Comparison of ENCODE assay signal across 22 cellular contexts in the genomic region with DNA sequence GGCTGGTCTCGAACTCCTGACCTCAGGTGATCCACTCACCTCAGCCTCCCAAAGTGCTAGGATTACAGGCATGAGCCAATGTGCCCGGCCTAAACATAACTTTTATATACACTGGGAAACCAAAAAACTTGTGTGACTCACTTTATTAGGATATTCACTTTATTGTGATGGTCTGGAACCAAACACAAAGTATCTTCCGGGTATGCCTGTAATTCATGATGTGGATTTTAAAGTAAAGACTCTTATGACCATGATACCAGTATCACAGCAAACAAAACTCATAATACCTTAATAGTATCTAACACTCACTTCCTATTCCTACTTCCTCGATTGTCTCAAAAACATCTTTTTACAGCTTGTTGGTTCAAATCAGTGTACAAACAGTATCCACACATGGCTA. TPM values are rescaled to one million over a fixed set of nuclear protein-coding genes. Genes with fewer than 3 reads are reported as not detected.
"Had no signal": no experiment of that assay in that cellular context is flagged by ENCODE, and none has a peak within 500 bp of the region (broad histone marks: within the 10 kb centered on the region; RNA-seq: fewer than 3 reads in every experiment).

No MANE protein-coding gene starts in this region.

- H3K4me2 ChIP-seq: hepatocyte had no signal

- H3K4me3 ChIP-seq: hepatocyte, left lung, lung, upper lobe of left lung had no signal

- H3K27me3 ChIP-seq: hepatocyte, left lung, upper lobe of left lung had no signal

- H3K36me3 ChIP-seq: left lung, upper lobe of left lung, WERI-Rb-1 had no signal

- H2AFZ ChIP-seq: hepatocyte had no signal

- H3K36me3 Mint-ChIP-seq: activated CD8-positive, alpha-beta memory T cell treated with anti-CD3 and anti-CD28 coated beads, Interleukin-2, amount 10 ng/mL, durations not matched to agents 7 days and 5 days; activated naive CD4-positive, alpha-beta T cell treated with anti-CD3 and anti-CD28 coated beads, Interleukin-2, amount 50 U/mL, for 24 hours; immature natural killer cell had no signal

- H3K79me2 ChIP-seq: hepatocyte had no signal

- H3K27ac ChIP-seq: hepatocyte, left lung, upper lobe of left lung, WERI-Rb-1 had no signal

- H3K27ac Mint-ChIP-seq: activated CD4-positive, alpha-beta T cell treated with anti-CD3 and anti-CD28 coated beads, Interleukin-2, amount 10 ng/mL, durations not matched to agents 7 days and 5 days; activated CD8-positive, alpha-beta memory T cell treated with anti-CD3 and anti-CD28 coated beads, Interleukin-2, amount 10 ng/mL, durations not matched to agents 7 days and 5 days; activated CD8-positive, alpha-beta T cell treated with anti-CD3 and anti-CD28 coated beads for 36 hours; activated naive CD4-positive, alpha-beta T cell treated with anti-CD3 and anti-CD28 coated beads, Interleukin-2, amount 50 U/mL, for 24 hours; activated T-helper 1 cell treated with anti-CD3 and anti-CD28 coated beads, Interleukin-12 subunit alpha, Interleukin-12 subunit beta, Interleukin-2, Interleukin-4 antibody, amounts not matched to agents 30 ng/mL and 10 ng/mL and 1 ng/mL, durations not matched to agents 14 hours and 24 hours and 36 hours; nephron had no signal

- H3K9me3 Mint-ChIP-seq: activated CD4-positive, alpha-beta T cell treated with anti-CD3 and anti-CD28 coated beads, Interleukin-2, amount 10 ng/mL, durations not matched to agents 7 days and 5 days; activated CD8-positive, alpha-beta T cell treated with anti-CD3 and anti-CD28 coated beads for 36 hours; activated naive CD4-positive, alpha-beta T cell treated with anti-CD3 and anti-CD28 coated beads, Interleukin-2, amount 50 U/mL, for 24 hours; activated T-helper 1 cell treated with anti-CD3 and anti-CD28 coated beads, Interleukin-12 subunit alpha, Interleukin-12 subunit beta, Interleukin-2, Interleukin-4 antibody, amounts not matched to agents 30 ng/mL and 10 ng/mL and 1 ng/mL, durations not matched to agents 14 hours and 24 hours and 36 hours; immature natural killer cell; nephron had no signal

- H3K27me3 Mint-ChIP-seq: activated CD4-positive, alpha-beta T cell treated with anti-CD3 and anti-CD28 coated beads, Interleukin-2, amount 10 ng/mL, durations not matched to agents 7 days and 5 days; activated CD8-positive, alpha-beta T cell treated with anti-CD3 and anti-CD28 coated beads for 36 hours; activated naive CD4-positive, alpha-beta T cell treated with anti-CD3 and anti-CD28 coated beads, Interleukin-2, amount 50 U/mL, for 24 hours had no signal

- H3K4me1 ChIP-seq: left lung, upper lobe of left lung had no signal

- H3K4me3 Mint-ChIP-seq: activated CD4-positive, alpha-beta T cell treated with anti-CD3 and anti-CD28 coated beads, Interleukin-2, amount 10 ng/mL, durations not matched to agents 7 days and 5 days; activated CD8-positive, alpha-beta memory T cell treated with anti-CD3 and anti-CD28 coated beads, Interleukin-2, amount 10 ng/mL, durations not matched to agents 7 days and 5 days; activated CD8-positive, alpha-beta T cell treated with anti-CD3 and anti-CD28 coated beads for 36 hours; activated naive CD4-positive, alpha-beta T cell treated with anti-CD3 and anti-CD28 coated beads, Interleukin-2, amount 50 U/mL, for 24 hours; activated T-helper 1 cell treated with anti-CD3 and anti-CD28 coated beads, Interleukin-12 subunit alpha, Interleukin-12 subunit beta, Interleukin-2, Interleukin-4 antibody, amounts not matched to agents 30 ng/mL and 10 ng/mL and 1 ng/mL, durations not matched to agents 14 hours and 24 hours and 36 hours; immature natural killer cell; nephron had no signal

- H3K9me3 ChIP-seq: left lung, upper lobe of left lung had no signal

- ATAC-seq: activated CD8-positive, alpha-beta memory T cell treated with anti-CD3 and anti-CD28 coated beads, Interleukin-2, amount 10 ng/mL, durations not matched to agents 7 days and 5 days; activated CD8-positive, alpha-beta T cell treated with anti-CD3 and anti-CD28 coated beads for 36 hours; esophagus mucosa; left lung had no signal

- DNase-seq: activated CD4-positive, alpha-beta T cell treated with anti-CD3 and anti-CD28 coated beads, Interleukin-2, amount 10 ng/mL, durations not matched to agents 7 days and 5 days; activated CD4-positive, CD25-positive, alpha-beta regulatory T cell treated with anti-CD3 and anti-CD28 coated beads, Interleukin-2, amount 50 U/mL, for 72 hours; activated CD8-positive, alpha-beta memory T cell treated with anti-CD3 and anti-CD28 coated beads, Interleukin-2, amount 10 ng/mL, durations not matched to agents 7 days and 5 days; activated CD8-positive, alpha-beta T cell treated with anti-CD3 and anti-CD28 coated beads for 36 hours; activated gamma-delta T cell; activated T-cell treated with anti-CD3 and anti-CD28 coated beads for 4 hours; cerebellar nuclear complex; effector memory CD4-positive, alpha-beta T cell; glutamatergic neuron; immature natural killer cell; left lung; stimulated activated CD4-positive, alpha-beta T cell treated with anti-CD3 and anti-CD28 coated beads, Interleukin-2, amount 100 ng/mL, for 48 hours; stimulated activated naive CD4-positive, alpha-beta T cell treated with Interleukin-2 at 50 U/mL for 16 hours; T-helper 1 cell; WERI-Rb-1 had no signal

- H3K4me1 Mint-ChIP-seq: activated naive CD4-positive, alpha-beta T cell treated with anti-CD3 and anti-CD28 coated beads, Interleukin-2, amount 50 U/mL, for 24 hours had no signal

RNA-seq across cellular contexts. Expression of a gene that starts 12.7 kb away (rescaled TPM):
- total RNA-seq: activated CD8-positive, alpha-beta T cell treated with anti-CD3 and anti-CD28 coated beads for 36 hours had no signal
- polyA plus RNA-seq: immature natural killer cell had no signal
